Comparison of ENCODE assay signal across 10 cellular contexts in genomic region chr11:2390871-2391662, GRCh38. TPM values are rescaled to one million over a fixed set of nuclear protein-coding genes. Genes with fewer than 3 reads are reported as not detected.
DNase-seq lines count a peak whose midpoint lies in the region; TF ChIP-seq lines count a peak whose summit lies in the region.
"Had no signal": no experiment of that assay in that cellular context is flagged by ENCODE, and none has a peak within 500 bp of the region (broad histone marks: within the 10 kb centered on the region; RNA-seq: fewer than 3 reads in every experiment).

No MANE protein-coding gene starts in this region.

- no peaks in the 10 kb centered on the region for H3K9me3 ChIP-seq in skeletal muscle tissue (ENCODE audit: control insufficient read depth in 3 of 3, low read length in 3 of 3)

- H3K4me1 Mint-ChIP-seq in activated T-helper 2 cell treated with anti-CD3 and anti-CD28 coated beads, Interferon-gamma antibody, Interleukin-2, Interleukin-4, amounts not matched to agents 10 μg/mL and 5 μg/mL and 100 μg/mL, durations not matched to agents 14 hours and 24 hours and 36 hours (ENCODE audit: low read depth): peaks cover 3% of the 10 kb centered on the region
- H3K4me1 Mint-ChIP-seq in endothelial cell (ENCODE audit: unreplicated experiment): peaks cover 12% of the 10 kb centered on the region

- DNase-seq in HCEC 1CT (peak; percentile 82), SHP77 (lab: John Stamatoyannopoulos, UW) (peak; percentile 42 to 65), head of caudate nucleus (peak; percentile 43 to 96 (median 80)), NCI-H146 (lab: John Stamatoyannopoulos, UW) (no peak), NCI-H774 (lab: John Stamatoyannopoulos, UW) (no peak), endothelial cell (ENCODE audit: low spot score) (no peak)
- no peak for DNase-seq in activated T-helper 2 cell treated with anti-CD3 and anti-CD28 coated beads, Interferon-gamma antibody, Interleukin-2, Interleukin-4, amounts not matched to agents 10 μg/mL and 5 μg/mL and 100 μg/mL, durations not matched to agents 14 hours and 24 hours and 36 hours (ENCODE audit: low spot score)
- DNase-seq: NCI-H1092 had no signal

- peak overlapping the region in 2 of 3 donors; percentile 20 to 25 for H3K9ac ChIP-seq in skeletal muscle tissue (ENCODE audit: low read depth in 1 of 3, low read length in 3 of 3)

- H3K27me3 Mint-ChIP-seq in activated T-helper 2 cell treated with anti-CD3 and anti-CD28 coated beads, Interferon-gamma antibody, Interleukin-2, Interleukin-4, amounts not matched to agents 10 μg/mL and 5 μg/mL and 100 μg/mL, durations not matched to agents 14 hours and 24 hours and 36 hours (ENCODE audit: low read depth): no peaks in the 10 kb centered on the region
- peaks cover 6% of the 10 kb centered on the region for H3K27me3 Mint-ChIP-seq in endothelial cell (ENCODE audit: unreplicated experiment)
- H3K27me3 Mint-ChIP-seq: activated naive CD4-positive, alpha-beta T cell treated with anti-CD3 and anti-CD28 coated beads, Interleukin-2, amount 50 U/mL, for 24 hours had no signal

- H3K36me3 ChIP-seq in skeletal muscle tissue (ENCODE audit: control insufficient read depth in 3 of 3, insufficient read depth in 3 of 3, low read length in 3 of 3): peaks cover 10 to 27% (median 13%) of the 10 kb centered on the region in 3 donors

- peaks cover 45 to 55% (median 50%) of the 10 kb centered on the region in 3 donors for H3K4me1 ChIP-seq in skeletal muscle tissue (ENCODE audit: control insufficient read depth in 3 of 3, insufficient read depth in 3 of 3, low read length in 3 of 3)

- peaks cover 4% of the 10 kb centered on the region for H3K36me3 Mint-ChIP-seq in activated T-helper 2 cell treated with anti-CD3 and anti-CD28 coated beads, Interferon-gamma antibody, Interleukin-2, Interleukin-4, amounts not matched to agents 10 μg/mL and 5 μg/mL and 100 μg/mL, durations not matched to agents 14 hours and 24 hours and 36 hours (ENCODE audit: low read depth)
- peaks cover 2% of the 10 kb centered on the region for H3K36me3 Mint-ChIP-seq in endothelial cell (ENCODE audit: low read depth, unreplicated experiment)
- H3K36me3 Mint-ChIP-seq: activated naive CD4-positive, alpha-beta T cell treated with anti-CD3 and anti-CD28 coated beads, Interleukin-2, amount 50 U/mL, for 24 hours had no signal

- H3K27me3 ChIP-seq in skeletal muscle tissue (ENCODE audit: control insufficient read depth in 3 of 3, insufficient read depth in 3 of 3, low read length in 3 of 3): no peaks in the 10 kb centered on the region

- no peak overlapping the region for H3K27ac Mint-ChIP-seq in activated T-helper 2 cell treated with anti-CD3 and anti-CD28 coated beads, Interferon-gamma antibody, Interleukin-2, Interleukin-4, amounts not matched to agents 10 μg/mL and 5 μg/mL and 100 μg/mL, durations not matched to agents 14 hours and 24 hours and 36 hours
- H3K27ac Mint-ChIP-seq in endothelial cell (ENCODE audit: unreplicated experiment): no peak overlapping the region
- H3K27ac Mint-ChIP-seq: activated naive CD4-positive, alpha-beta T cell treated with anti-CD3 and anti-CD28 coated beads, Interleukin-2, amount 50 U/mL, for 24 hours had no signal

- no peak overlapping the region for H3K4me3 ChIP-seq in skeletal muscle tissue (ENCODE audit: low read length in 3 of 3)

- TF ChIP-seq CTCF in endothelial cell (IDR thresholded peaks at IDR 0.05; ENCODE audit: unreplicated experiment): no peak

- no peak overlapping the region for H3K4me3 Mint-ChIP-seq in activated T-helper 2 cell treated with anti-CD3 and anti-CD28 coated beads, Interferon-gamma antibody, Interleukin-2, Interleukin-4, amounts not matched to agents 10 μg/mL and 5 μg/mL and 100 μg/mL, durations not matched to agents 14 hours and 24 hours and 36 hours (ENCODE audit: low read depth)
- H3K4me3 Mint-ChIP-seq in endothelial cell (ENCODE audit: unreplicated experiment): no peak overlapping the region
- H3K4me3 Mint-ChIP-seq: activated naive CD4-positive, alpha-beta T cell treated with anti-CD3 and anti-CD28 coated beads, Interleukin-2, amount 50 U/mL, for 24 hours had no signal

- intact Hi-C loops in head of caudate nucleus (cut with DNase I): no loop called here
- intact Hi-C loops in activated T-helper 2 cell treated with anti-CD3 and anti-CD28 coated beads, Interferon-gamma antibody, Interleukin-2, Interleukin-4, amounts not matched to agents 10 μg/mL and 5 μg/mL and 100 μg/mL, durations not matched to agents 14 hours and 24 hours and 36 hours (cut with micrococcal nuclease): no loop called here

- no peaks in the 10 kb centered on the region for H3K9me3 Mint-ChIP-seq in activated T-helper 2 cell treated with anti-CD3 and anti-CD28 coated beads, Interferon-gamma antibody, Interleukin-2, Interleukin-4, amounts not matched to agents 10 μg/mL and 5 μg/mL and 100 μg/mL, durations not matched to agents 14 hours and 24 hours and 36 hours
- no peaks in the 10 kb centered on the region for H3K9me3 Mint-ChIP-seq in endothelial cell (ENCODE audit: unreplicated experiment)
- H3K9me3 Mint-ChIP-seq: activated naive CD4-positive, alpha-beta T cell treated with anti-CD3 and anti-CD28 coated beads, Interleukin-2, amount 50 U/mL, for 24 hours had no signal

- H3K27ac ChIP-seq in skeletal muscle tissue (ENCODE audit: low read depth, low read length): peak overlapping the region; percentile 84

RNA-seq across cellular contexts. Expression of gene TSSC4, which starts 9.5 kb away (rescaled TPM):
- 23.5 TPM for total RNA-seq in skeletal muscle tissue
- total RNA-seq in activated T-helper 2 cell treated with anti-CD3 and anti-CD28 coated beads, Interferon-gamma antibody, Interleukin-2, Interleukin-4, amounts not matched to agents 10 μg/mL and 5 μg/mL and 100 μg/mL, durations not matched to agents 14 hours and 24 hours and 36 hours: 46.6 and 48.9 TPM in 2 replicates
- total RNA-seq in endothelial cell (ENCODE audit: unreplicated experiment): 48.4 TPM

RNA-seq across cellular contexts. Expression of gene CD81, which starts 14.0 kb away (rescaled TPM):
- total RNA-seq in skeletal muscle tissue (221 TPM), endothelial cell (ENCODE audit: unreplicated experiment) (424 TPM)
- 211 and 219 TPM in 2 replicates for total RNA-seq in activated T-helper 2 cell treated with anti-CD3 and anti-CD28 coated beads, Interferon-gamma antibody, Interleukin-2, Interleukin-4, amounts not matched to agents 10 μg/mL and 5 μg/mL and 100 μg/mL, durations not matched to agents 14 hours and 24 hours and 36 hours

RNA-seq across cellular contexts. Expression of gene TRPM5, which starts 53.2 kb away (rescaled TPM):
- under 0.01 TPM for total RNA-seq in skeletal muscle tissue
- not detected in 2 replicates for total RNA-seq in activated T-helper 2 cell treated with anti-CD3 and anti-CD28 coated beads, Interferon-gamma antibody, Interleukin-2, Interleukin-4, amounts not matched to agents 10 μg/mL and 5 μg/mL and 100 μg/mL, durations not matched to agents 14 hours and 24 hours and 36 hours
- total RNA-seq in endothelial cell (ENCODE audit: unreplicated experiment): 0.38 TPM

RNA-seq across cellular contexts. Expression of gene KCNQ1, which starts 53.7 kb away (rescaled TPM):
- total RNA-seq in skeletal muscle tissue (2.6 TPM), endothelial cell (ENCODE audit: unreplicated experiment) (35.3 TPM)
- total RNA-seq in activated T-helper 2 cell treated with anti-CD3 and anti-CD28 coated beads, Interferon-gamma antibody, Interleukin-2, Interleukin-4, amounts not matched to agents 10 μg/mL and 5 μg/mL and 100 μg/mL, durations not matched to agents 14 hours and 24 hours and 36 hours: 3.4 and 4.0 TPM in 2 replicates

Comparison
In these comparisons a context has a peak if more than half of its experiments do, and no peak if none do; other contexts are left out.
1. DNase-seq: peak in HCEC 1CT (single experiment), SHP77 (2 of 2) and head of caudate nucleus (42 of 42); none in NCI-H146 (single experiment), activated T-helper 2 cell treated with anti-CD3 and anti-CD28 coated beads, Interferon-gamma antibody, Interleukin-2, Interleukin-4, amounts not matched to agents 10 μg/mL and 5 μg/mL and 100 μg/mL, durations not matched to agents 14 hours and 24 hours and 36 hours (single experiment), NCI-H774 (single experiment) and endothelial cell (single experiment).